11 cellular contexts compared by ENCODE assay signal in the genomic region with DNA sequence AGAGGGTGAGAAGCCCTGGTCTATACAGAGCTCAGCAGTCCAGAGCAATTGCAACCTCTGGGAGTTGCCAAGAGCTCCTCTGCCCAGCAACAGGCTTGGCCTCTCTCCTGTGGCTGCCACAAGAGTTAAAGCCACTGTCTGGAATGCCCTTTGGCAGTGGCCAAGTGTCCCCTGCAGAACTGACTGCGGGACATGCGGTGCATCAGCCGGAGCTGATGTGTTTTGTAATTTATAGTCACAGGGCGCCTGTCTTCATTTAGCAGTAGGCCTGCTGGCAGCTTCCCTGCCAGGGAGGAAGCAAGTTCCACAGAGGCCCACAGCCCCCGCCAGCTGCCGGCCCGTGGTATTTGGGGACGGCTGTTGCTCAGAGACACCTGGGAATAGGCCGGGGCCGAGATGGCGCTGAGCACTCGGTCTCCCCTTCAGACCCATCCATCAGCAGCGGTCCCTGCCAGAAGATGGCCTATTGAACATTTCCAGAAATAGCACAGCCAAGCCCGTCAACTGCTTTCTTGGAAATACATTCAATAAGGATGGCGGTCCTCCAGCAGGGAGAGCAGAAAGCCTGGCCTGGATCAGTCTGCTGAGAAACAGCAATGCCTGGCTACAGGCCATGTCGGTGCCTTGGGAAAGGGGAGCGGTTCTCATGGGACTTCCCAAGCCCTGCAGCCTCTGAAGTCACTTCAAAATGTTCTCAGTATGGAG.
DNase-seq lines count a peak whose midpoint lies in the region; ATAC-seq, FAIRE-seq and TF ChIP-seq lines count a peak whose summit lies in the region.
"Had no signal": no experiment of that assay in that cellular context is flagged by ENCODE, and none has a peak within 500 bp of the region (broad histone marks: within the 10 kb centered on the region; RNA-seq: fewer than 3 reads in every experiment).

No MANE protein-coding gene starts in this region.

- no peaks in the 10 kb centered on the region for H3K27me3 ChIP-seq in BLaER1
- no peaks in the 10 kb centered on the region for H3K27me3 ChIP-seq in astrocyte (ENCODE audit: insufficient read depth, low read length)
- no peaks in the 10 kb centered on the region for H3K27me3 ChIP-seq in prostate gland (replicated peaks; ENCODE audit: insufficient read depth)
- no peaks in the 10 kb centered on the region for H3K27me3 ChIP-seq in smooth muscle cell (ENCODE audit: low read depth)
- H3K27me3 ChIP-seq: SJSA1 had no signal

- H3K27ac ChIP-seq in BLaER1 (peak overlapping the region; percentile 71; the same call in 1 of the 2 replicates), astrocyte (ENCODE audit: low read depth, low read length) (no peak overlapping the region), prostate gland (peak overlapping the region; percentile 53 to 64), smooth muscle cell (ENCODE audit: low read depth) (no peak overlapping the region), OCI-LY7 (ENCODE audit: low read depth, low read length, poor library complexity, severe bottlenecking) (no peak overlapping the region)
- H3K27ac ChIP-seq: SJSA1 had no signal

- FAIRE-seq in astrocyte (lab: Jason Lieb, UNC) = no peak
- FAIRE-seq: K562 had no signal

- H3K27ac Mint-ChIP-seq in astrocyte (ENCODE audit: unreplicated experiment) (no peak overlapping the region), natural killer cell (no peak overlapping the region)

- intact Hi-C loops in left ventricle myocardium superior (cut with micrococcal nuclease) (no loop called here), prostate gland (cut with DNase I) (loop anchor here (5.0 to 10.0 kb wide), 5 partner anchors 77 to 327 kb away; no protein-coding TSS in a partner anchor), natural killer cell (cut with micrococcal nuclease) (no loop called here), OCI-LY7 (cut with micrococcal nuclease; ENCODE audit: unreplicated experiment) (no loop called here)

- H3K27me3 Mint-ChIP-seq in astrocyte (ENCODE audit: low read depth, unreplicated experiment) (peaks cover 2% of the 10 kb centered on the region), natural killer cell (ENCODE audit: low read depth in 2 of 2) (no peaks in the 10 kb centered on the region)

- H3K9ac ChIP-seq in BLaER1 = peak overlapping the region; percentile 46
- no peak overlapping the region for H3K9ac ChIP-seq in astrocyte (ENCODE audit: low read length)
- H3K9ac ChIP-seq in smooth muscle cell (ENCODE audit: low read depth) = no peak overlapping the region

- H3K4me2 ChIP-seq in BLaER1 (peak overlapping the region; percentile 83), astrocyte (ENCODE audit: low read length) (peak overlapping the region; percentile 19), smooth muscle cell (no peak overlapping the region), OCI-LY7 (ENCODE audit: low read length) (no peak overlapping the region)

- H3K4me3 Mint-ChIP-seq in astrocyte (ENCODE audit: unreplicated experiment) (no peak overlapping the region), natural killer cell (no peak overlapping the region)

- H3K4me1 Mint-ChIP-seq in astrocyte (ENCODE audit: low read depth, unreplicated experiment) = peaks cover 3% of the 10 kb centered on the region
- peaks cover 0 to 4% of the 10 kb centered on the region in 2 donors for H3K4me1 Mint-ChIP-seq in natural killer cell

- no peaks in the 10 kb centered on the region for H3K9me3 ChIP-seq in BLaER1
- H3K9me3 ChIP-seq in astrocyte (ENCODE audit: insufficient read depth, low read depth, low read length) = no peaks in the 10 kb centered on the region
- H3K9me3 ChIP-seq in prostate gland = no peaks in the 10 kb centered on the region
- no peaks in the 10 kb centered on the region for H3K9me3 ChIP-seq in smooth muscle cell (replicated peaks; ENCODE audit: low read depth)
- H3K9me3 ChIP-seq in OCI-LY7 (ENCODE audit: low read length) = no peaks in the 10 kb centered on the region
- H3K9me3 ChIP-seq: SJSA1 had no signal

- ATAC-seq in left ventricle myocardium superior = peak; percentile 93
- ATAC-seq in natural killer cell = no peak
- no peak for ATAC-seq in HG03521 (IDR thresholded peaks at IDR 0.05; ENCODE audit: unreplicated experiment)
- ATAC-seq: K562; stimulated activated naive CD8-positive, alpha-beta T cell treated with anti-CD3 and anti-CD28 coated beads, Interleukin-15, Interleukin-2, amounts not matched to agents 100 U/mL and 50 U/mL, for 24 hours had no signal

- H3K4me1 ChIP-seq in BLaER1 = peaks cover 25% of the 10 kb centered on the region
- peaks cover 12% of the 10 kb centered on the region for H3K4me1 ChIP-seq in astrocyte (ENCODE audit: insufficient read depth, low read length)
- H3K4me1 ChIP-seq in prostate gland (replicated peaks) = peaks cover 14% of the 10 kb centered on the region
- peaks cover 14% of the 10 kb centered on the region for H3K4me1 ChIP-seq in smooth muscle cell (ENCODE audit: low read depth)
- H3K4me1 ChIP-seq in OCI-LY7 (ENCODE audit: insufficient read depth, low read length, poor library complexity, severe bottlenecking) = no peaks in the 10 kb centered on the region
- H3K4me1 ChIP-seq: SJSA1 had no signal

- 5% methylated on average over 17 of the region's 17 CpGs for WGBS in prostate gland
- WGBS in smooth muscle cell (ENCODE audit: low lambda C conversion rate) = 87% methylated on average over 17 of the region's 17 CpGs

- TF ChIP-seq CTCF in astrocyte (IDR thresholded peaks at IDR 0.05; ENCODE audit: insufficient read depth, low read depth, low read length) (no peak), prostate gland (IDR thresholded peaks at IDR 0.05) (peak in 1 of 4 experiments; percentile 5), smooth muscle cell (IDR thresholded peaks at IDR 0.05; ENCODE audit: borderline replicate concordance, insufficient read depth, poor library complexity, severe bottlenecking) (no peak), natural killer cell (IDR thresholded peaks at IDR 0.05) (no peak), OCI-LY7 (conservative IDR thresholded peaks at IDR 0.05; ENCODE audit: low read length) (no peak)

- DNase-seq in astrocyte (ENCODE audit: low read depth) (peak; percentile 84), left ventricle myocardium superior (peak; percentile 93), prostate gland (ENCODE audit: low spot score) (peak; percentile 84), smooth muscle cell (lab: John Stamatoyannopoulos, UW; ENCODE audit: unreplicated experiment) (no peak), natural killer cell (no peak), OCI-LY7 (ENCODE audit: low spot score) (no peak)
- DNase-seq: stimulated activated naive CD8-positive, alpha-beta T cell treated with anti-CD3 and anti-CD28 coated beads, Interleukin-15, Interleukin-2, amounts not matched to agents 100 U/mL and 50 U/mL, for 24 hours had no signal

- CTCF ChIA-PET in OCI-LY7 (lab: Charles Lee; ENCODE audit: unreplicated experiment) = no interaction called here

- H3K36me3 Mint-ChIP-seq in astrocyte (ENCODE audit: low read depth, unreplicated experiment) (no peaks in the 10 kb centered on the region), natural killer cell (no peaks in the 10 kb centered on the region)

- H3K36me3 ChIP-seq in BLaER1 (no peaks in the 10 kb centered on the region), astrocyte (ENCODE audit: insufficient read depth, low read length) (no peaks in the 10 kb centered on the region), prostate gland (no peaks in the 10 kb centered on the region), smooth muscle cell (ENCODE audit: low read depth) (no peaks in the 10 kb centered on the region), OCI-LY7 (ENCODE audit: insufficient read depth, low read length) (no peaks in the 10 kb centered on the region)
- H3K36me3 ChIP-seq: SJSA1 had no signal

- peak overlapping the region; percentile 75 for H2AFZ ChIP-seq in astrocyte (ENCODE audit: low read depth, low read length)
- H2AFZ ChIP-seq in smooth muscle cell (ENCODE audit: low read depth) = no peak overlapping the region
- H2AFZ ChIP-seq in OCI-LY7 (ENCODE audit: low read length) = no peak overlapping the region

- no peaks in the 10 kb centered on the region for H3F3A ChIP-seq in smooth muscle cell (ENCODE audit: low read depth)

- H3K79me2 ChIP-seq in astrocyte (ENCODE audit: insufficient read depth, low read length) (no peaks in the 10 kb centered on the region), smooth muscle cell (ENCODE audit: low read depth) (no peaks in the 10 kb centered on the region), OCI-LY7 (ENCODE audit: insufficient read depth, low read depth, low read length) (no peaks in the 10 kb centered on the region)

- POLR2A ChIA-PET in OCI-LY7 (lab: Charles Lee) = no interaction called here

- no peak for TF ChIP-seq POLR2A in prostate gland (IDR thresholded peaks at IDR 0.05)

- H3K4me3 ChIP-seq in BLaER1 (0 out of 2 replicates have a peak overlapping the region, but pooled peaks have one; percentile 14), astrocyte (ENCODE audit: insufficient read depth, low read depth, low read length) (no peak overlapping the region), prostate gland (no peak overlapping the region), smooth muscle cell (no peak overlapping the region), OCI-LY7 (ENCODE audit: low read depth, low read length, poor library complexity, severe bottlenecking) (no peak overlapping the region)
- H3K4me3 ChIP-seq: K562, SJSA1 had no signal

- H3K9me2 ChIP-seq in OCI-LY7 (ENCODE audit: insufficient read depth, low read length) = no peaks in the 10 kb centered on the region

- BruUV-seq in OCI-LY7 (replicated peaks; lab: Mats Ljungman, UMichigan) = no TSS peak

- H3K9me3 Mint-ChIP-seq in astrocyte (ENCODE audit: unreplicated experiment) (peaks cover 3% of the 10 kb centered on the region), natural killer cell (no peaks in the 10 kb centered on the region)

- H4K20me1 ChIP-seq in BLaER1 (no peaks in the 10 kb centered on the region), astrocyte (ENCODE audit: insufficient read depth, low read length) (no peaks in the 10 kb centered on the region), smooth muscle cell (ENCODE audit: low read depth) (no peaks in the 10 kb centered on the region), OCI-LY7 (ENCODE audit: insufficient read depth, low read length) (no peaks in the 10 kb centered on the region)

Comparison
In these comparisons a context has a peak if more than half of its experiments do, and no peak if none do; other contexts are left out.
1. H3K27ac ChIP-seq: peak in BLaER1 (single experiment) and prostate gland (2 of 2); none in astrocyte (single experiment), smooth muscle cell (single experiment) and OCI-LY7 (single experiment).
2. H3K4me2 ChIP-seq: peak in BLaER1 (single experiment) and astrocyte (single experiment); none in smooth muscle cell (single experiment) and OCI-LY7 (single experiment).
3. DNase-seq: peak in astrocyte (single experiment), left ventricle myocardium superior (single experiment) and prostate gland (single experiment); none in smooth muscle cell (single experiment), natural killer cell (single experiment) and OCI-LY7 (single experiment).